In the genomic region with DNA sequence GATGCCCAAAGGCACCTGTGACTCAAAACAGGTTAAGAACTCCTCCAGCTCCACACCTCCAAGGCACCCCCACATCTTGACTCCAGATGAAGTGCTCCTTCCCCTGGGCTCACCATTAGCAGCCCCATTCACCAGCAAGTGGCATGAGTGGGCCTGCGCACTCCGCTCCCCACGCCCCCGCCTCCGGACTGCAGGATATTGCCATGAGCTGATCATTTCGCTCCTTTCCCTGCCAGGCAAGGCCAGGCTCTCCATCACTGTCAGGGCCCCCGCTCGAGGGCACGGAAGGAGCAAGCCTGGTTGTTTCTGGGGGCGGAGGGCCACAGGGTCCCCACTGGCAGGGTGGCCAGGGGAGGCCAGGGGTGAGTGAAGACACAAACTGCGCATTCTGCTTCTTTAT, we compare ENCODE assay signal across 1 cellular context.
TF ChIP-seq lines count a peak whose summit lies in the region.

No MANE protein-coding gene starts in this region.

TF ChIP-seq in SK-N-SH treated with all-trans-retinoic acid at 6 μM for 48 hours, 23 proteins besides CTCF, POLR2A, EP300 and RAD21:
- TF ChIP-seq, protein P1, sequence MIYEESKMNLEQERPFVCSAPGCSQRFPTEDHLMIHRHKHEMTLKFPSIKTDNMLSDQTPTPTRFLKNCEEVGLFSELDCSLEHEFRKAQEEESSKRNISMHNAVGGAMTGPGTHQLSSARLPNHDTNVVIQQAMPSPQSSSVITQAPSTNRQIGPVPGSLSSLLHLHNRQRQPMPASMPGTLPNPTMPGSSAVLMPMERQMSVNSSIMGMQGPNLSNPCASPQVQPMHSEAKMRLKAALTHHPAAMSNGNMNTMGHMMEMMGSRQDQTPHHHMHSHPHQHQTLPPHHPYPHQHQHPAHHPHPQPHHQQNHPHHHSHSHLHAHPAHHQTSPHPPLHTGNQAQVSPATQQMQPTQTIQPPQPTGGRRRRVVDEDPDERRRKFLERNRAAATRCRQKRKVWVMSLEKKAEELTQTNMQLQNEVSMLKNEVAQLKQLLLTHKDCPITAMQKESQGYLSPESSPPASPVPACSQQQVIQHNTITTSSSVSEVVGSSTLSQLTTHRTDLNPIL (CRISPR knock-in tag; IDR thresholded peaks at IDR 0.05; ENCODE audit: low read depth): no peak
- TF ChIP-seq ZNF70 (CRISPR knock-in tag; IDR thresholded peaks at IDR 0.05): no peak
- no peak for TF ChIP-seq ARNTL (CRISPR knock-in tag; IDR thresholded peaks at IDR 0.05; ENCODE audit: borderline replicate concordance, low read depth)
- no peak for TF ChIP-seq SNAI2 (CRISPR knock-in tag; IDR thresholded peaks at IDR 0.05)
- no peak for TF ChIP-seq OSR1 (CRISPR knock-in tag; IDR thresholded peaks at IDR 0.05)
- no peak for TF ChIP-seq GLIS3 (CRISPR knock-in tag; IDR thresholded peaks at IDR 0.05)
- no peak for TF ChIP-seq RARB (CRISPR knock-in tag; IDR thresholded peaks at IDR 0.05)
- TF ChIP-seq ZFP3 (CRISPR knock-in tag; IDR thresholded peaks at IDR 0.05): no peak
- TF ChIP-seq TCF4 (CRISPR knock-in tag; IDR thresholded peaks at IDR 0.05; ENCODE audit: borderline replicate concordance): no peak
- no peak for TF ChIP-seq CSDC2 (CRISPR knock-in tag; IDR thresholded peaks at IDR 0.05)
- TF ChIP-seq, protein P2, sequence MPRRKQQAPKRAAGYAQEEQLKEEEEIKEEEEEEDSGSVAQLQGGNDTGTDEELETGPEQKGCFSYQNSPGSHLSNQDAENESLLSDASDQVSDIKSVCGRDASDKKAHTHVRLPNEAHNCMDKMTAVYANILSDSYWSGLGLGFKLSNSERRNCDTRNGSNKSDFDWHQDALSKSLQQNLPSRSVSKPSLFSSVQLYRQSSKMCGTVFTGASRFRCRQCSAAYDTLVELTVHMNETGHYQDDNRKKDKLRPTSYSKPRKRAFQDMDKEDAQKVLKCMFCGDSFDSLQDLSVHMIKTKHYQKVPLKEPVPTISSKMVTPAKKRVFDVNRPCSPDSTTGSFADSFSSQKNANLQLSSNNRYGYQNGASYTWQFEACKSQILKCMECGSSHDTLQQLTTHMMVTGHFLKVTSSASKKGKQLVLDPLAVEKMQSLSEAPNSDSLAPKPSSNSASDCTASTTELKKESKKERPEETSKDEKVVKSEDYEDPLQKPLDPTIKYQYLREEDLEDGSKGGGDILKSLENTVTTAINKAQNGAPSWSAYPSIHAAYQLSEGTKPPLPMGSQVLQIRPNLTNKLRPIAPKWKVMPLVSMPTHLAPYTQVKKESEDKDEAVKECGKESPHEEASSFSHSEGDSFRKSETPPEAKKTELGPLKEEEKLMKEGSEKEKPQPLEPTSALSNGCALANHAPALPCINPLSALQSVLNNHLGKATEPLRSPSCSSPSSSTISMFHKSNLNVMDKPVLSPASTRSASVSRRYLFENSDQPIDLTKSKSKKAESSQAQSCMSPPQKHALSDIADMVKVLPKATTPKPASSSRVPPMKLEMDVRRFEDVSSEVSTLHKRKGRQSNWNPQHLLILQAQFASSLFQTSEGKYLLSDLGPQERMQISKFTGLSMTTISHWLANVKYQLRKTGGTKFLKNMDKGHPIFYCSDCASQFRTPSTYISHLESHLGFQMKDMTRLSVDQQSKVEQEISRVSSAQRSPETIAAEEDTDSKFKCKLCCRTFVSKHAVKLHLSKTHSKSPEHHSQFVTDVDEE (CRISPR knock-in tag; IDR thresholded peaks at IDR 0.05): no peak
- TF ChIP-seq ZC3H10 (CRISPR knock-in tag; IDR thresholded peaks at IDR 0.05): no peak
- no peak for TF ChIP-seq ISL1 (CRISPR knock-in tag; IDR thresholded peaks at IDR 0.05)
- TF ChIP-seq, protein P3, sequence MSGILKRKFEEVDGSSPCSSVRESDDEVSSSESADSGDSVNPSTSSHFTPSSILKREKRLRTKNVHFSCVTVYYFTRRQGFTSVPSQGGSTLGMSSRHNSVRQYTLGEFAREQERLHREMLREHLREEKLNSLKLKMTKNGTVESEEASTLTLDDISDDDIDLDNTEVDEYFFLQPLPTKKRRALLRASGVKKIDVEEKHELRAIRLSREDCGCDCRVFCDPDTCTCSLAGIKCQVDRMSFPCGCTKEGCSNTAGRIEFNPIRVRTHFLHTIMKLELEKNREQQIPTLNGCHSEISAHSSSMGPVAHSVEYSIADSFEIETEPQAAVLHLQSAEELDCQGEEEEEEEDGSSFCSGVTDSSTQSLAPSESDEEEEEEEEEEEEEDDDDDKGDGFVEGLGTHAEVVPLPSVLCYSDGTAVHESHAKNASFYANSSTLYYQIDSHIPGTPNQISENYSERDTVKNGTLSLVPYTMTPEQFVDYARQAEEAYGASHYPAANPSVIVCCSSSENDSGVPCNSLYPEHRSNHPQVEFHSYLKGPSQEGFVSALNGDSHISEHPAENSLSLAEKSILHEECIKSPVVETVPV (CRISPR knock-in tag; IDR thresholded peaks at IDR 0.05): no peak
- TF ChIP-seq, protein P4, sequence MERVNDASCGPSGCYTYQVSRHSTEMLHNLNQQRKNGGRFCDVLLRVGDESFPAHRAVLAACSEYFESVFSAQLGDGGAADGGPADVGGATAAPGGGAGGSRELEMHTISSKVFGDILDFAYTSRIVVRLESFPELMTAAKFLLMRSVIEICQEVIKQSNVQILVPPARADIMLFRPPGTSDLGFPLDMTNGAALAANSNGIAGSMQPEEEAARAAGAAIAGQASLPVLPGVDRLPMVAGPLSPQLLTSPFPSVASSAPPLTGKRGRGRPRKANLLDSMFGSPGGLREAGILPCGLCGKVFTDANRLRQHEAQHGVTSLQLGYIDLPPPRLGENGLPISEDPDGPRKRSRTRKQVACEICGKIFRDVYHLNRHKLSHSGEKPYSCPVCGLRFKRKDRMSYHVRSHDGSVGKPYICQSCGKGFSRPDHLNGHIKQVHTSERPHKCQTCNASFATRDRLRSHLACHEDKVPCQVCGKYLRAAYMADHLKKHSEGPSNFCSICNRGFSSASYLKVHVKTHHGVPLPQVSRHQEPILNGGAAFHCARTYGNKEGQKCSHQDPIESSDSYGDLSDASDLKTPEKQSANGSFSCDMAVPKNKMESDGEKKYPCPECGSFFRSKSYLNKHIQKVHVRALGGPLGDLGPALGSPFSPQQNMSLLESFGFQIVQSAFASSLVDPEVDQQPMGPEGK (CRISPR knock-in tag; IDR thresholded peaks at IDR 0.05; ENCODE audit: borderline replicate concordance): no peak
